In the genomic region with DNA sequence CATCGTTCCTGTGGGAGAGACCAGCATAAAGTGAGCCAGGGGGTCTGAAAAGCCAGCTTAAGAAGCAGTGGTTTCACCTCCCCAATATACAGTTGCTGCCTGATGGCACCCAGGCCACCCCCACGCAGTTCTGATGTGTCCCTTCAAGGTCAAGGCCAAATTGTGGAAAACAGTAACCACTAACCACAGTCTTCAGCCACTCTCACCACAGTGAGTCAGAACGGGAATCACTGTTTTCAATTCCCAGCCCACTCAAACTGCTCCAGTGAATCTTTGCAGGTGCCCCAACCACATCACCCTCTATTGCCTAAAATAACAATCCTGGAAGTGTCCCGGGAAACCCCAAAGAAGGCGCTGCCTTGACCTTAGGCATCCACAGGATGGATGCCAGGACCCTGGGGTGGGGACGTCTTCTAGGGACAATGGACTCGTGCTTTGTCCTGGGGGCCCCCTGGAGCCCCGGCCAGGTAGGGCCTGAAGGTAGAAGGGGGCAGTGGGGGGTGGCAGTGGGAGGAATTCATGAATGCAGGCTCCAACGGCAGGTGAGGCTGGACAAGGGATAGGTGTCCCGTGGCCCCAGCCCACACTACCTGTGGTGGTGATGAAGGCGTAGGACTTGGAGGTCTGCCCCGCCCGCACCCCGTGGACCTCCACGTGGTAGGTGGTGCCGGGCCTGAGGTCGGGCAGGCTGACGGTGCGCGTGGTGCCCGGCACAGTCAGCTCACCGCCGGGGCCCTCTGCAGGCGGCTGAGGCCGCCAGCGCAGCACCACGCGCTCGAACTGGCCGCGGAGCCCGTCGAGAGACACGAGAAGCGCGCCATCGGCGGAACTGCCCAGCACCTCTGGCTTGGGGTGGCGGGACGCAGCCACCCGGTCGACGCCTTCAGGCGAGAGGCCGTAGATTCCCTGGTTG, we compare ENCODE assay signal across 8 cellular contexts. TPM values are rescaled to one million over a fixed set of nuclear protein-coding genes. Genes with fewer than 3 reads are reported as not detected.
DNase-seq lines count a peak whose midpoint lies in the region; ATAC-seq and TF ChIP-seq lines count a peak whose summit lies in the region.

No MANE protein-coding gene starts in this region.

- H3K27ac Mint-ChIP-seq in CD4-positive, alpha-beta memory T cell = no peak overlapping the region

- H3K9me2 ChIP-seq in PC-3 (replicated peaks; ENCODE audit: low read length) = no peaks in the 10 kb centered on the region

- H3K4me1 Mint-ChIP-seq in CD4-positive, alpha-beta memory T cell = peaks cover 1 to 23% (median 3%) of the 10 kb centered on the region in 4 donors

- peak overlapping the region; percentile 74 for H3K27ac ChIP-seq in PC-3 (ENCODE audit: low read length)
- peak overlapping the region; percentile 30 for H3K27ac ChIP-seq in psoas muscle
- no peak overlapping the region for H3K27ac ChIP-seq in CD4-positive, alpha-beta memory T cell (ENCODE audit: low read depth, low read length)

- H3K27me3 Mint-ChIP-seq in CD4-positive, alpha-beta memory T cell = peaks cover 16 to 19% of the 10 kb centered on the region in 2 donors

- CTCF ChIA-PET in PC-3 (lab: Charles Lee) = interaction anchor here (0.5 to 1.2 kb wide), 4 partner anchors 22 to 32 kb away, joined by 3 to 5 read pairs (median 3); a partner anchor contains a TSS
- CTCF ChIA-PET in CD4-positive, alpha-beta memory T cell (lab: Charles Lee; ENCODE audit: partially characterized antibody) = interaction anchor here (3.4 kb wide), 1 partner anchor 68 kb away, joined by 9 read pairs; no protein-coding TSS in a partner anchor

- H3K27me3 ChIP-seq in PC-3 (ENCODE audit: low read length) (no peaks in the 10 kb centered on the region), psoas muscle (ENCODE audit: insufficient read depth in 3 of 3, low read length in 2 of 3) (peaks cover 0 to 22% (median 8%) of the 10 kb centered on the region in 3 donors)
- H3K27me3 ChIP-seq in CD4-positive, alpha-beta memory T cell (ENCODE audit: insufficient read depth, low read length) = peaks cover 16% of the 10 kb centered on the region

- peak overlapping the region; percentile 34 for H3K9ac ChIP-seq in PC-3 (ENCODE audit: low read length)

- H3F3A ChIP-seq in PC-3 (ENCODE audit: low read length, unreplicated experiment) = no peaks in the 10 kb centered on the region

- POLR2A ChIA-PET in PC-3 (lab: Charles Lee; ENCODE audit: unreplicated experiment) = no interaction called here
- POLR2A ChIA-PET in CD4-positive, alpha-beta memory T cell (lab: Charles Lee; ENCODE audit: partially characterized antibody) = no interaction called here

- no peaks in the 10 kb centered on the region for H3K9me3 ChIP-seq in PC-3 (ENCODE audit: low read length)
- no peaks in the 10 kb centered on the region for H3K9me3 ChIP-seq in psoas muscle
- no peaks in the 10 kb centered on the region for H3K9me3 ChIP-seq in CD4-positive, alpha-beta memory T cell (ENCODE audit: control insufficient read depth in 1 of 2, low read length in 2 of 2)

- peaks cover 0 to 2% (median 0%) of the 10 kb centered on the region in 8 donors for H3K9me3 Mint-ChIP-seq in CD4-positive, alpha-beta memory T cell

- no TSS peak for BruUV-seq in PC-3 (replicated peaks; lab: Mats Ljungman, UMichigan)

- H3K79me2 ChIP-seq in PC-3 (ENCODE audit: low read length) = no peaks in the 10 kb centered on the region

- WGBS in psoas muscle, 3 donors = 46 to 56% (median 48%) methylated on average over 39 to 45 of the region's 45 CpGs

- peak overlapping the region in 4 of 8 donors; percentile 34 to 42 (median 37) for H3K4me3 Mint-ChIP-seq in CD4-positive, alpha-beta memory T cell

- TF ChIP-seq CTCF in PC-3 (conservative IDR thresholded peaks at IDR 0.05; ENCODE audit: low read depth, low read length) (peak; percentile 18; the same call in 1 of the 2 replicates), epithelial cell of esophagus (IDR thresholded peaks at IDR 0.05; ENCODE audit: insufficient read depth, low read depth, low read length, missing control alignments) (no peak), psoas muscle (IDR thresholded peaks at IDR 0.05) (no peak)

- peak overlapping the region; percentile 56 for H2AFZ ChIP-seq in PC-3 (ENCODE audit: low read length)

- H3K36me3 ChIP-seq in PC-3 (ENCODE audit: low read depth, low read length) (no peaks in the 10 kb centered on the region), psoas muscle (ENCODE audit: insufficient read depth in 1 of 2, low read depth in 1 of 2) (no peaks in the 10 kb centered on the region)
- no peaks in the 10 kb centered on the region for H3K36me3 ChIP-seq in CD4-positive, alpha-beta memory T cell (ENCODE audit: insufficient read depth, low read length)

- DNase-seq in NCI-H748 (lab: John Stamatoyannopoulos, UW; ENCODE audit: unreplicated experiment) = peak; percentile 63
- no peak for DNase-seq in NCI-H748 treated with DMSO at 0.1 percent for 48 hours (lab: John Stamatoyannopoulos, UW)
- DNase-seq in PC-3 = peak; percentile 79
- DNase-seq in epithelial cell of esophagus (ENCODE audit: low read depth) = peak; percentile 35
- peak in 1 of 2 donors; percentile 63 for DNase-seq in psoas muscle
- no peak for DNase-seq in GOT3 (lab: John Stamatoyannopoulos, UW)
- DNase-seq in CD4-positive, alpha-beta memory T cell = no peak

- H3K4me1 ChIP-seq in PC-3 (ENCODE audit: insufficient read depth, low read length) (peaks cover 40% of the 10 kb centered on the region), psoas muscle (peaks cover 5% of the 10 kb centered on the region)
- H3K4me1 ChIP-seq in CD4-positive, alpha-beta memory T cell (ENCODE audit: insufficient read depth, low read length) = no peaks in the 10 kb centered on the region

- no peaks in the 10 kb centered on the region for H3K36me3 Mint-ChIP-seq in CD4-positive, alpha-beta memory T cell

- H3K4me3 ChIP-seq in PC-3 (ENCODE audit: low read length) (peak overlapping the region; percentile 27; the same call in 1 of the 2 replicates), epithelial cell of esophagus (ENCODE audit: low read length) (no peak overlapping the region), psoas muscle (peak overlapping the region; percentile 36)
- no peak overlapping the region for H3K4me3 ChIP-seq in CD4-positive, alpha-beta memory T cell (ENCODE audit: low read length in 2 of 2)

- intact Hi-C loops in PC-3 (cut with micrococcal nuclease) = loop anchor here (1.0 to 10.0 kb wide), 4 partner anchors 27 to 112 kb away; a partner anchor contains a TSS
- intact Hi-C loops in psoas muscle (cut with DNase I) = no loop called here
- intact Hi-C loops in CD4-positive, alpha-beta memory T cell (cut with micrococcal nuclease) = loop anchor here (1.0 kb wide), 1 partner anchor 67 kb away; a partner anchor contains a TSS

- peak; percentile 9 for ATAC-seq in PC-3
- peak in 3 of 4 donors; percentile 12 to 28 (median 14) for ATAC-seq in psoas muscle
- ATAC-seq in GM18861 (IDR thresholded peaks at IDR 0.05; ENCODE audit: unreplicated experiment) = no peak

- H3K4me2 ChIP-seq in PC-3 (ENCODE audit: low read length) = peak overlapping the region; percentile 69

- H4K20me1 ChIP-seq in PC-3 (ENCODE audit: low read length) = no peaks in the 10 kb centered on the region

RNA-seq across cellular contexts. Expression of a gene that starts 22.2 kb away (rescaled TPM):
- total RNA-seq in PC-3 (2014; rRNA removed) (2.9 and 3.3 TPM in 2 replicates), psoas muscle (10 to 100 TPM; 14.5 to 26.1 (median 23.9) TPM)
- 10 to 100 TPM in 1 of 3 donors, 1 to 10 TPM in 2; 7.0 to 13.6 (median 9.1) TPM for polyA plus RNA-seq in psoas muscle
- 10 to 100 TPM; 16.5 to 22.4 TPM for total RNA-seq in CD4-positive, alpha-beta memory T cell
- under 1 TPM in 1 of 2 donors, not detected in 1; 0.31 TPM for polyA plus RNA-seq in CD4-positive, alpha-beta memory T cell

RNA-seq across cellular contexts. Expression of a gene that starts 41.1 kb away (rescaled TPM):
- total RNA-seq in PC-3 (2014; rRNA removed) (33.4 and 35.7 TPM in 2 replicates), psoas muscle (10 to 100 TPM; 17.2 to 23.8 (median 19.9) TPM)
- 10 to 100 TPM; 13.0 to 35.2 (median 15.1) TPM for polyA plus RNA-seq in psoas muscle
- 100 to 1,000 TPM; 151 to 154 TPM for total RNA-seq in CD4-positive, alpha-beta memory T cell
- polyA plus RNA-seq in CD4-positive, alpha-beta memory T cell = 10 to 100 TPM; 11.4 to 27.7 TPM

RNA-seq across cellular contexts. Expression of a gene that starts 43.2 kb away (rescaled TPM):
- total RNA-seq in PC-3 (2014; rRNA removed) (12.6 and 16.4 TPM in 2 replicates), psoas muscle (1 to 10 TPM; 2.1 to 4.3 (median 4.1) TPM)
- polyA plus RNA-seq in psoas muscle = 10 to 100 TPM in 1 of 3 donors, 1 to 10 TPM in 2; 8.2 to 12.2 (median 9.9) TPM
- total RNA-seq in CD4-positive, alpha-beta memory T cell = 1 to 10 TPM; 2.2 to 2.8 TPM
- polyA plus RNA-seq in CD4-positive, alpha-beta memory T cell = 1 to 10 TPM; 2.0 to 3.0 TPM

RNA-seq across cellular contexts. Expression of a gene that starts 48.7 kb away (rescaled TPM):
- not detected in 2 replicates for total RNA-seq in PC-3 (2014; rRNA removed)
- total RNA-seq in psoas muscle = 1 to 10 TPM in 1 of 4 donors, under 1 TPM in 1, not detected in 2; 0.19 to 9.9 TPM
- polyA plus RNA-seq in psoas muscle = under 1 TPM in 2 of 3 donors, not detected in 1; 0.05 to 0.10 TPM
- under 1 TPM; 0.39 to 0.61 TPM for total RNA-seq in CD4-positive, alpha-beta memory T cell
- polyA plus RNA-seq in CD4-positive, alpha-beta memory T cell = not detected

Comparison
In these comparisons a context has a peak if more than half of its experiments do, and no peak if none do; other contexts are left out.
1. DNase-seq: peak in NCI-H748 (single experiment), PC-3 (single experiment) and epithelial cell of esophagus (single experiment); none in NCI-H748 treated with DMSO at 0.1 percent for 48 hours (single experiment), GOT3 (single experiment) and CD4-positive, alpha-beta memory T cell (0 of 5).
2. H3K4me3 ChIP-seq: peak in PC-3 (single experiment) and psoas muscle (single experiment); none in epithelial cell of esophagus (single experiment) and CD4-positive, alpha-beta memory T cell (0 of 2).
3. intact Hi-C loops: an anchor here in PC-3 (1.0 to 10.0 kb wide) and CD4-positive, alpha-beta memory T cell (1.0 kb wide); none called in psoas muscle.